Comparison of ENCODE assay signal across 18 cellular contexts in the genomic region with DNA sequence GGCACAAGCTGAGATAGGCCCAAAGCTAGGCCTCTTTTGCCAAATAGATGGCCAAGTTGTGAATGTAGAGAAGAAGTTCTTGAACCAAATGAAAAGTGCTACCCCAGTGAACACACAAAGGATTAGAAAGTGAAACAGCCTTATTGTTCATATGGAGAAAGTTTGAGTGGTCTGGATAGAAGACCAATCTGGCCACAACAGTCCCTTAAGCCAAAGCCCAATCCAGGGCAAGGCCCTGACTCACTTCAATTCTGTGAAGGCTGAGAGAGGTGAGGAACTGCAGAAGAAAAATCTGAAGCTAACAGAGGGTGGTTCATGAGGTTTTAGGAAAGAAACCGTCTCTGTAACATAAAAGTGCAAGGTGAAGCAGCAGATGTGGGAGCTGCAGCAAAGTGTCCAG. TPM values are rescaled to one million over a fixed set of nuclear protein-coding genes. Genes with fewer than 3 reads are reported as not detected.
DNase-seq lines count a peak whose midpoint lies in the region; ATAC-seq and TF ChIP-seq lines count a peak whose summit lies in the region.
"Had no signal": no experiment of that assay in that cellular context is flagged by ENCODE, and none has a peak within 500 bp of the region (broad histone marks: within the 10 kb centered on the region; RNA-seq: fewer than 3 reads in every experiment).

No MANE protein-coding gene starts in this region.

- no peak overlapping the region for H3K4me3 Mint-ChIP-seq in activated CD8-positive, alpha-beta memory T cell treated with anti-CD3 and anti-CD28 coated beads, Interleukin-2, amount 10 ng/mL, durations not matched to agents 7 days and 5 days
- H3K4me3 Mint-ChIP-seq in natural killer cell treated with Interleukin-12 subunit alpha and Interleukin-12 subunit beta and Interleukin-15 and Interleukin-18, amount 100 ng/mL, for 72 hours = peak overlapping the region; percentile 49
- H3K4me3 Mint-ChIP-seq in natural killer cell = no peak overlapping the region
- no peak overlapping the region for H3K4me3 Mint-ChIP-seq in activated T-helper 1 cell treated with anti-CD3 and anti-CD28 coated beads, Interleukin-12 subunit alpha, Interleukin-12 subunit beta, Interleukin-2, Interleukin-4 antibody, amounts not matched to agents 30 ng/mL and 10 ng/mL and 1 ng/mL, durations not matched to agents 14 hours and 24 hours and 36 hours
- H3K4me3 Mint-ChIP-seq: CD14-positive monocyte; CD4-positive, alpha-beta memory T cell; GM23338; IgD-negative memory B cell had no signal

- TF ChIP-seq CTCF in natural killer cell (IDR thresholded peaks at IDR 0.05) = no peak

- intact Hi-C loops in natural killer cell (cut with micrococcal nuclease) = no loop called here
- intact Hi-C loops in activated T-helper 1 cell treated with anti-CD3 and anti-CD28 coated beads, Interleukin-12 subunit alpha, Interleukin-12 subunit beta, Interleukin-2, Interleukin-4 antibody, amounts not matched to agents 30 ng/mL and 10 ng/mL and 1 ng/mL, durations not matched to agents 14 hours and 24 hours and 36 hours (cut with micrococcal nuclease) = no loop called here

- peak overlapping the region; percentile 2 for H3K27ac Mint-ChIP-seq in activated CD8-positive, alpha-beta memory T cell treated with anti-CD3 and anti-CD28 coated beads, Interleukin-2, amount 10 ng/mL, durations not matched to agents 7 days and 5 days
- peak overlapping the region in 1 of 2 donors; percentile 46 for H3K27ac Mint-ChIP-seq in natural killer cell treated with Interleukin-12 subunit alpha and Interleukin-12 subunit beta and Interleukin-15 and Interleukin-18, amount 100 ng/mL, for 72 hours
- no peak overlapping the region for H3K27ac Mint-ChIP-seq in natural killer cell
- peak overlapping the region; percentile 16 for H3K27ac Mint-ChIP-seq in activated T-helper 1 cell treated with anti-CD3 and anti-CD28 coated beads, Interleukin-12 subunit alpha, Interleukin-12 subunit beta, Interleukin-2, Interleukin-4 antibody, amounts not matched to agents 30 ng/mL and 10 ng/mL and 1 ng/mL, durations not matched to agents 14 hours and 24 hours and 36 hours
- H3K27ac Mint-ChIP-seq: CD14-positive monocyte; CD4-positive, alpha-beta memory T cell; GM23338 had no signal

- no peak for ATAC-seq in activated CD8-positive, alpha-beta memory T cell treated with anti-CD3 and anti-CD28 coated beads, Interleukin-2, amount 10 ng/mL, durations not matched to agents 7 days and 5 days
- peak in 1 of 2 donors; percentile 75 for ATAC-seq in natural killer cell treated with Interleukin-12 subunit alpha and Interleukin-12 subunit beta and Interleukin-15 and Interleukin-18, amount 100 ng/mL, for 72 hours
- no peak for ATAC-seq in natural killer cell
- no peak for ATAC-seq in GM18870 (IDR thresholded peaks at IDR 0.05; ENCODE audit: unreplicated experiment)
- ATAC-seq: GM23338 had no signal

- no peaks in the 10 kb centered on the region for H3K9me3 Mint-ChIP-seq in activated CD8-positive, alpha-beta memory T cell treated with anti-CD3 and anti-CD28 coated beads, Interleukin-2, amount 10 ng/mL, durations not matched to agents 7 days and 5 days (ENCODE audit: low read depth)
- H3K9me3 Mint-ChIP-seq in natural killer cell treated with Interleukin-12 subunit alpha and Interleukin-12 subunit beta and Interleukin-15 and Interleukin-18, amount 100 ng/mL, for 72 hours = no peaks in the 10 kb centered on the region
- H3K9me3 Mint-ChIP-seq in natural killer cell = no peaks in the 10 kb centered on the region
- peaks cover 3% of the 10 kb centered on the region for H3K9me3 Mint-ChIP-seq in activated T-helper 1 cell treated with anti-CD3 and anti-CD28 coated beads, Interleukin-12 subunit alpha, Interleukin-12 subunit beta, Interleukin-2, Interleukin-4 antibody, amounts not matched to agents 30 ng/mL and 10 ng/mL and 1 ng/mL, durations not matched to agents 14 hours and 24 hours and 36 hours
- H3K9me3 Mint-ChIP-seq: CD4-positive, alpha-beta memory T cell; GM23338 had no signal

- peaks cover 1% of the 10 kb centered on the region for H3K36me3 Mint-ChIP-seq in activated CD8-positive, alpha-beta memory T cell treated with anti-CD3 and anti-CD28 coated beads, Interleukin-2, amount 10 ng/mL, durations not matched to agents 7 days and 5 days
- no peaks in the 10 kb centered on the region for H3K36me3 Mint-ChIP-seq in natural killer cell treated with Interleukin-12 subunit alpha and Interleukin-12 subunit beta and Interleukin-15 and Interleukin-18, amount 100 ng/mL, for 72 hours
- H3K36me3 Mint-ChIP-seq in natural killer cell = no peaks in the 10 kb centered on the region
- peaks cover 4% of the 10 kb centered on the region for H3K36me3 Mint-ChIP-seq in activated T-helper 1 cell treated with anti-CD3 and anti-CD28 coated beads, Interleukin-12 subunit alpha, Interleukin-12 subunit beta, Interleukin-2, Interleukin-4 antibody, amounts not matched to agents 30 ng/mL and 10 ng/mL and 1 ng/mL, durations not matched to agents 14 hours and 24 hours and 36 hours (ENCODE audit: low read depth)
- H3K36me3 Mint-ChIP-seq: CD14-positive monocyte; CD4-positive, alpha-beta memory T cell; IgD-negative memory B cell had no signal

- H3K4me1 Mint-ChIP-seq in activated CD8-positive, alpha-beta memory T cell treated with anti-CD3 and anti-CD28 coated beads, Interleukin-2, amount 10 ng/mL, durations not matched to agents 7 days and 5 days = peaks cover 31% of the 10 kb centered on the region
- H3K4me1 Mint-ChIP-seq in natural killer cell treated with Interleukin-12 subunit alpha and Interleukin-12 subunit beta and Interleukin-15 and Interleukin-18, amount 100 ng/mL, for 72 hours (ENCODE audit: low read depth in 2 of 2) = peaks cover 3 to 5% of the 10 kb centered on the region in 2 donors
- H3K4me1 Mint-ChIP-seq in natural killer cell = no peaks in the 10 kb centered on the region
- peaks cover 33% of the 10 kb centered on the region for H3K4me1 Mint-ChIP-seq in activated T-helper 1 cell treated with anti-CD3 and anti-CD28 coated beads, Interleukin-12 subunit alpha, Interleukin-12 subunit beta, Interleukin-2, Interleukin-4 antibody, amounts not matched to agents 30 ng/mL and 10 ng/mL and 1 ng/mL, durations not matched to agents 14 hours and 24 hours and 36 hours (ENCODE audit: low read depth)
- H3K4me1 Mint-ChIP-seq: CD14-positive monocyte; CD4-positive, alpha-beta memory T cell; IgD-negative memory B cell had no signal

- no peaks in the 10 kb centered on the region for H3K27me3 Mint-ChIP-seq in activated CD8-positive, alpha-beta memory T cell treated with anti-CD3 and anti-CD28 coated beads, Interleukin-2, amount 10 ng/mL, durations not matched to agents 7 days and 5 days
- H3K27me3 Mint-ChIP-seq in natural killer cell treated with Interleukin-12 subunit alpha and Interleukin-12 subunit beta and Interleukin-15 and Interleukin-18, amount 100 ng/mL, for 72 hours = peaks cover 0 to 6% of the 10 kb centered on the region in 2 donors
- H3K27me3 Mint-ChIP-seq in natural killer cell (ENCODE audit: low read depth in 2 of 2) = no peaks in the 10 kb centered on the region
- H3K27me3 Mint-ChIP-seq in activated T-helper 1 cell treated with anti-CD3 and anti-CD28 coated beads, Interleukin-12 subunit alpha, Interleukin-12 subunit beta, Interleukin-2, Interleukin-4 antibody, amounts not matched to agents 30 ng/mL and 10 ng/mL and 1 ng/mL, durations not matched to agents 14 hours and 24 hours and 36 hours (ENCODE audit: insufficient read depth) = no peaks in the 10 kb centered on the region
- H3K27me3 Mint-ChIP-seq: CD4-positive, alpha-beta memory T cell; IgD-negative memory B cell had no signal

- DNase-seq in activated CD8-positive, alpha-beta memory T cell treated with anti-CD3 and anti-CD28 coated beads, Interleukin-2, amount 10 ng/mL, durations not matched to agents 7 days and 5 days = no peak
- DNase-seq in activated CD8-positive, alpha-beta memory T cell treated with anti-CD3 and anti-CD28 coated beads, Interleukin-2, amount 50 U/mL, for 48 hours = no peak
- DNase-seq in natural killer cell treated with Interleukin-12 subunit alpha and Interleukin-12 subunit beta and Interleukin-15 and Interleukin-18, amount 100 ng/mL, for 72 hours (ENCODE audit: low spot score) = no peak
- DNase-seq in natural killer cell = no peak
- no peak for DNase-seq in activated T-helper 1 cell treated with anti-CD3 and anti-CD28 coated beads, Interleukin-12 subunit alpha, Interleukin-12 subunit beta, Interleukin-2, Interleukin-4 antibody, amounts not matched to agents 30 ng/mL and 10 ng/mL and 1 ng/mL, durations not matched to agents 14 hours and 24 hours and 36 hours (ENCODE audit: low spot score)
- DNase-seq in NOMO-1 treated with dmso at 0.1 percent for 144 hours (lab: John Stamatoyannopoulos, UW; ENCODE audit: unreplicated experiment) = no peak
- DNase-seq: 8988T; CD4-positive, alpha-beta memory T cell; DMS153; DMS79; GDM1; HCEC 1CT had no signal

- CTCF ChIA-PET in activated CD8-positive, alpha-beta memory T cell treated with anti-CD3 and anti-CD28 coated beads, Interleukin-2, amount 10 ng/mL, durations not matched to agents 7 days and 5 days (lab: Charles Lee) = interaction anchor here (0.8 kb wide), 1 partner anchor 58 kb away, joined by 3 read pairs; no protein-coding TSS in a partner anchor

RNA-seq across cellular contexts. Expression of a gene that starts 18.7 kb away (rescaled TPM):
- not detected for total RNA-seq in activated CD8-positive, alpha-beta memory T cell treated with anti-CD3 and anti-CD28 coated beads, Interleukin-2, amount 10 ng/mL, durations not matched to agents 7 days and 5 days
- total RNA-seq in natural killer cell treated with Interleukin-12 subunit alpha and Interleukin-12 subunit beta and Interleukin-15 and Interleukin-18, amount 100 ng/mL, for 72 hours = under 1 TPM; 0.21 to 0.98 TPM
- total RNA-seq in natural killer cell = not detected
- not detected in 2 replicates for total RNA-seq in activated T-helper 1 cell treated with anti-CD3 and anti-CD28 coated beads, Interleukin-12 subunit alpha, Interleukin-12 subunit beta, Interleukin-2, Interleukin-4 antibody, amounts not matched to agents 30 ng/mL and 10 ng/mL and 1 ng/mL, durations not matched to agents 14 hours and 24 hours and 36 hours
- total RNA-seq: A673; CD4-positive, alpha-beta memory T cell had no signal

RNA-seq across cellular contexts. Expression of a gene that starts 18.9 kb away (rescaled TPM):
- under 1 TPM in 1 of 2 experiments, not detected in 1; 0.06 TPM for total RNA-seq in activated CD8-positive, alpha-beta memory T cell treated with anti-CD3 and anti-CD28 coated beads, Interleukin-2, amount 10 ng/mL, durations not matched to agents 7 days and 5 days
- not detected for total RNA-seq in natural killer cell treated with Interleukin-12 subunit alpha and Interleukin-12 subunit beta and Interleukin-15 and Interleukin-18, amount 100 ng/mL, for 72 hours
- total RNA-seq in natural killer cell = not detected
- 0.08 TPM in 1 of 2 replicates, not detected in the other for total RNA-seq in activated T-helper 1 cell treated with anti-CD3 and anti-CD28 coated beads, Interleukin-12 subunit alpha, Interleukin-12 subunit beta, Interleukin-2, Interleukin-4 antibody, amounts not matched to agents 30 ng/mL and 10 ng/mL and 1 ng/mL, durations not matched to agents 14 hours and 24 hours and 36 hours
- total RNA-seq: A673; CD4-positive, alpha-beta memory T cell; Daoy; GM23338 had no signal

Comparison
In these comparisons a context has a peak if more than half of its experiments do, and no peak if none do; other contexts are left out.
1. H3K27ac Mint-ChIP-seq: peak in activated CD8-positive, alpha-beta memory T cell treated with anti-CD3 and anti-CD28 coated beads, Interleukin-2, amount 10 ng/mL, durations not matched to agents 7 days and 5 days (single experiment) and activated T-helper 1 cell treated with anti-CD3 and anti-CD28 coated beads, Interleukin-12 subunit alpha, Interleukin-12 subunit beta, Interleukin-2, Interleukin-4 antibody, amounts not matched to agents 30 ng/mL and 10 ng/mL and 1 ng/mL, durations not matched to agents 14 hours and 24 hours and 36 hours (single experiment); none in natural killer cell (0 of 2).